ENCODE assay signal across 30 cellular contexts in the genomic region with DNA sequence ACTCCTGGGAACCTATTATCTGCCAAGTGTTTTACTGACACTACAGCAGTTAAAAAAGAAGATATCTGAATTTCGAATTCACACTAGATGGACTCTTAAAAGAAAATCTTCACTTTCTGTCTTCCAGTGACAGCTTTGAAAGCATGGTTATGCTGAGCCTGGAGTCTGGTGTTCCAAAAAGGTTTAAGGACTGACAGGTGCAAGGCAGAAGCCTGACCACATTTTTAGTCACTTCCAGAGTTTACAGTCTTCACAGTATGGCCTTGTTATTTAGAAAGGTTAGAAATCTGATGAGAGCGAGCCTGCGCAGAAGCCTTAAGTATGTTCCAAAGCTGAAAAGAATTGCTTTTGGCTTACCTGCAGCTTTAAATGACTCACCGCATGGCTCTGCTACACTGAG.
"Had no signal": no experiment of that assay in that cellular context is flagged by ENCODE, and none has a peak within 500 bp of the region (broad histone marks: within the 10 kb centered on the region; RNA-seq: fewer than 3 reads in every experiment).

No MANE protein-coding gene starts in this region.

- H3K36me3 ChIP-seq: neutrophil, ovary, vagina had no signal

- H3K4me1 ChIP-seq: parathyroid adenoma, psoas muscle, vagina had no signal

- H3K36me3 Mint-ChIP-seq: naive B cell; naive thymus-derived CD8-positive, alpha-beta T cell; stimulated activated effector memory CD8-positive, alpha-beta T cell treated with anti-CD3 and anti-CD28 coated beads, Interleukin-12 subunit alpha, Interleukin-12 subunit beta, amount 100 ng/mL, for 72 hours; stimulated activated naive B cell treated with anti-CD40 and anti-IgM and Interleukin-4, amounts not matched to agents 10 μg/mL and 1 μg/mL and 100 μg/mL, for 72 hours had no signal

- FAIRE-seq: small intestine had no signal

- H3K27ac ChIP-seq: neutrophil, ovary, parathyroid adenoma, psoas muscle, stomach, thoracic aorta, thyroid gland, tibial nerve, upper lobe of left lung, vagina had no signal

- H3K27me3 Mint-ChIP-seq: progenitor cell of endocrine pancreas had no signal

- H3K27ac Mint-ChIP-seq: naive B cell; naive thymus-derived CD8-positive, alpha-beta T cell; natural killer cell treated with Interleukin-12 subunit alpha and Interleukin-12 subunit beta and Interleukin-15 and Interleukin-18, amount 100 ng/mL, for 72 hours; nephron progenitor cell; progenitor cell of endocrine pancreas; stimulated activated effector memory CD8-positive, alpha-beta T cell treated with anti-CD3 and anti-CD28 coated beads, Interleukin-12 subunit alpha, Interleukin-12 subunit beta, amount 100 ng/mL, for 72 hours; stimulated activated naive B cell treated with anti-CD40 and anti-IgM and Interleukin-4, amounts not matched to agents 10 μg/mL and 1 μg/mL and 100 μg/mL, for 72 hours; stimulated activated naive CD8-positive, alpha-beta T cell treated with anti-CD3 and anti-CD28 coated beads, Interleukin-15, Interleukin-2, amounts not matched to agents 100 ng/mL and 50 ng/mL, for 24 hours had no signal

- H3K27me3 ChIP-seq: neutrophil, ovary, thyroid gland, tibial nerve, upper lobe of left lung, vagina had no signal

- H3K9me3 Mint-ChIP-seq: naive B cell; naive thymus-derived CD8-positive, alpha-beta T cell; natural killer cell treated with Interleukin-12 subunit alpha and Interleukin-12 subunit beta and Interleukin-15 and Interleukin-18, amount 100 ng/mL, for 72 hours; nephron progenitor cell; neural crest cell; stimulated activated effector memory CD8-positive, alpha-beta T cell treated with anti-CD3 and anti-CD28 coated beads, Interleukin-12 subunit alpha, Interleukin-12 subunit beta, amount 100 ng/mL, for 72 hours; stimulated activated naive B cell treated with anti-CD40 and anti-IgM and Interleukin-4, amounts not matched to agents 10 μg/mL and 1 μg/mL and 100 μg/mL, for 72 hours; stimulated activated naive CD8-positive, alpha-beta T cell treated with anti-CD3 and anti-CD28 coated beads, Interleukin-15, Interleukin-2, amounts not matched to agents 100 ng/mL and 50 ng/mL, for 24 hours had no signal

- H3K4me3 Mint-ChIP-seq: naive B cell; naive thymus-derived CD8-positive, alpha-beta T cell; natural killer cell treated with Interleukin-12 subunit alpha and Interleukin-12 subunit beta and Interleukin-15 and Interleukin-18, amount 100 ng/mL, for 72 hours; nephron progenitor cell; neural crest cell; stimulated activated effector memory CD8-positive, alpha-beta T cell treated with anti-CD3 and anti-CD28 coated beads, Interleukin-12 subunit alpha, Interleukin-12 subunit beta, amount 100 ng/mL, for 72 hours; stimulated activated naive B cell treated with anti-CD40 and anti-IgM and Interleukin-4, amounts not matched to agents 10 μg/mL and 1 μg/mL and 100 μg/mL, for 72 hours; stimulated activated naive CD8-positive, alpha-beta T cell treated with anti-CD3 and anti-CD28 coated beads, Interleukin-15, Interleukin-2, amounts not matched to agents 100 ng/mL and 50 ng/mL, for 24 hours had no signal

- H3K4me1 Mint-ChIP-seq: naive B cell; naive thymus-derived CD8-positive, alpha-beta T cell; stimulated activated effector memory CD8-positive, alpha-beta T cell treated with anti-CD3 and anti-CD28 coated beads, Interleukin-12 subunit alpha, Interleukin-12 subunit beta, amount 100 ng/mL, for 72 hours; stimulated activated naive B cell treated with anti-CD40 and anti-IgM and Interleukin-4, amounts not matched to agents 10 μg/mL and 1 μg/mL and 100 μg/mL, for 72 hours had no signal

- ATAC-seq: naive thymus-derived CD8-positive, alpha-beta T cell; natural killer cell treated with Interleukin-12 subunit alpha and Interleukin-12 subunit beta and Interleukin-15 and Interleukin-18, amount 100 ng/mL, for 72 hours; psoas muscle; right cardiac atrium; sciatic nerve; stimulated activated effector memory CD8-positive, alpha-beta T cell treated with anti-CD3 and anti-CD28 coated beads, Interleukin-12 subunit alpha, Interleukin-12 subunit beta, amount 100 ng/mL, for 72 hours; stimulated activated naive B cell treated with anti-CD40 and anti-IgM and Interleukin-4, amounts not matched to agents 10 μg/mL and 1 μg/mL and 100 μg/mL, for 72 hours had no signal

- H3K9me3 ChIP-seq: neutrophil, ovary, psoas muscle, stomach, thoracic aorta, thyroid gland, tibial nerve, upper lobe of left lung, vagina had no signal

- DNase-seq: naive B cell; naive thymus-derived CD8-positive, alpha-beta T cell; nephron progenitor cell; nucleus accumbens; ovary; posterior cingulate gyrus; psoas muscle; right cardiac atrium; small intestine; stimulated activated CD4-positive, alpha-beta T cell treated with anti-CD3 and anti-CD28 coated beads, Interleukin-15, amount 100 ng/mL, for 24 hours; stimulated activated CD4-positive, alpha-beta T cell treated with anti-CD3 and anti-CD28 coated beads, Interleukin-2, amount 100 ng/mL, for 24 hours; stimulated activated CD4-positive, alpha-beta T cell treated with anti-CD3 and anti-CD28 coated beads, Interleukin-2, amount 100 ng/mL, for 48 hours; stimulated activated CD4-positive, alpha-beta T cell treated with anti-CD3 and anti-CD28 coated beads, Interleukin-4, amount 100 ng/mL, for 24 hours; stimulated activated naive B cell treated with anti-CD40 and anti-IgM and Interleukin-4, amounts not matched to agents 10 μg/mL and 1 μg/mL and 100 μg/mL, for 72 hours; stimulated activated naive CD4-positive, alpha-beta T cell treated with Interleukin-2 at 50 U/mL for 16 hours; stomach; thyroid gland; trophoblast cell had no signal

- H3K4me3 ChIP-seq: ovary, psoas muscle, stomach, thoracic aorta, thyroid gland, tibial nerve, upper lobe of left lung, vagina had no signal
